1 cellular context compared by ENCODE assay signal in the genomic region with DNA sequence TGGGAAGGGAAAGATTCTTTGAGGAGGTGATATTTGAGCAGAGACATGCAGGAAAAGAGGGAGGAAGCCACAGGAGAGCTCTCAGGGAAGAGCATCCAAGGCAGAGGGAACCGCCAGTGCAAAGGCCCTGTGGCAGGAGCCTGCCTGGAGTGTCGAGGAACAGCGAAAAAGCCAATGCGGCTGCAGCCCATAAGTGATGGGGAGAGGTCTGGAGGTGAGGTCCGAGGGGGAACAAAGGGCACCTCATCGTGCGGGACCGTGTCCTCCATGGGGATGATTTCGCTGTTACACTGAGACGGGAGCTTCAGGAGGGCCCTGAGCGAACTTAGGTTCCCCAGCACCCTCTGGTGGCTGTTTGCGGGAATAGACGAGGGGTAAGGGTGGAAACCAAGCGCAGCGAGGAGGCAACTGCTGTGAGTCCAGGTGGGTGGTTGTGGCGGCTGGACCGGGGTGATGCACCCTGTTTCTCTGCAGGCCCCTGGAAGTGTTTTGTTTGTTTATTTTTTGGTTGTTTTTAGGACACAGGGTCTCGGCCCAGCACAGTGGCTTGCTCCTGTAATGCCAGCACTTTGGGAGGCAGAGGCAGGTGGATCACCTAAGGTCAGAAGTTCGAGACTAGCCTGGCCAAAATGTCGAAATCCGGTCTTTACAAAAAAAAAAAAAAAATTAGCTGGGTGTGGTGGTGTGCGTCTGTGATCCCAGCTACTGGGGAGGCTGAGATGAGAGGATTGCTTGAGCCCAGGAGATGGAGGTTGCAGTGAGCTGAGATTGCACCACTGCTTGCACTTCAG.
A peak's percentile ranks its signal among the peaks of the same experiment; 100 is the strongest.
TF ChIP-seq lines count a peak whose summit lies in the region.

No MANE protein-coding gene starts in this region.

TF ChIP-seq in HepG2, 621 proteins besides CTCF, POLR2A, EP300 and RAD21 (continued from another document):
- TF ChIP-seq, protein P1, sequence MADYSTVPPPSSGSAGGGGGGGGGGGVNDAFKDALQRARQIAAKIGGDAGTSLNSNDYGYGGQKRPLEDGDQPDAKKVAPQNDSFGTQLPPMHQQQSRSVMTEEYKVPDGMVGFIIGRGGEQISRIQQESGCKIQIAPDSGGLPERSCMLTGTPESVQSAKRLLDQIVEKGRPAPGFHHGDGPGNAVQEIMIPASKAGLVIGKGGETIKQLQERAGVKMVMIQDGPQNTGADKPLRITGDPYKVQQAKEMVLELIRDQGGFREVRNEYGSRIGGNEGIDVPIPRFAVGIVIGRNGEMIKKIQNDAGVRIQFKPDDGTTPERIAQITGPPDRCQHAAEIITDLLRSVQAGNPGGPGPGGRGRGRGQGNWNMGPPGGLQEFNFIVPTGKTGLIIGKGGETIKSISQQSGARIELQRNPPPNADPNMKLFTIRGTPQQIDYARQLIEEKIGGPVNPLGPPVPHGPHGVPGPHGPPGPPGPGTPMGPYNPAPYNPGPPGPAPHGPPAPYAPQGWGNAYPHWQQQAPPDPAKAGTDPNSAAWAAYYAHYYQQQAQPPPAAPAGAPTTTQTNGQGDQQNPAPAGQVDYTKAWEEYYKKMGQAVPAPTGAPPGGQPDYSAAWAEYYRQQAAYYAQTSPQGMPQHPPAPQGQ (CRISPR knock-in tag; IDR thresholded peaks at IDR 0.05; ENCODE audit: borderline replicate concordance), result no peak
- TF ChIP-seq ZNF674 (CRISPR knock-in tag; IDR thresholded peaks at IDR 0.05; ENCODE audit: low read depth), result no peak
- TF ChIP-seq, protein P2, sequence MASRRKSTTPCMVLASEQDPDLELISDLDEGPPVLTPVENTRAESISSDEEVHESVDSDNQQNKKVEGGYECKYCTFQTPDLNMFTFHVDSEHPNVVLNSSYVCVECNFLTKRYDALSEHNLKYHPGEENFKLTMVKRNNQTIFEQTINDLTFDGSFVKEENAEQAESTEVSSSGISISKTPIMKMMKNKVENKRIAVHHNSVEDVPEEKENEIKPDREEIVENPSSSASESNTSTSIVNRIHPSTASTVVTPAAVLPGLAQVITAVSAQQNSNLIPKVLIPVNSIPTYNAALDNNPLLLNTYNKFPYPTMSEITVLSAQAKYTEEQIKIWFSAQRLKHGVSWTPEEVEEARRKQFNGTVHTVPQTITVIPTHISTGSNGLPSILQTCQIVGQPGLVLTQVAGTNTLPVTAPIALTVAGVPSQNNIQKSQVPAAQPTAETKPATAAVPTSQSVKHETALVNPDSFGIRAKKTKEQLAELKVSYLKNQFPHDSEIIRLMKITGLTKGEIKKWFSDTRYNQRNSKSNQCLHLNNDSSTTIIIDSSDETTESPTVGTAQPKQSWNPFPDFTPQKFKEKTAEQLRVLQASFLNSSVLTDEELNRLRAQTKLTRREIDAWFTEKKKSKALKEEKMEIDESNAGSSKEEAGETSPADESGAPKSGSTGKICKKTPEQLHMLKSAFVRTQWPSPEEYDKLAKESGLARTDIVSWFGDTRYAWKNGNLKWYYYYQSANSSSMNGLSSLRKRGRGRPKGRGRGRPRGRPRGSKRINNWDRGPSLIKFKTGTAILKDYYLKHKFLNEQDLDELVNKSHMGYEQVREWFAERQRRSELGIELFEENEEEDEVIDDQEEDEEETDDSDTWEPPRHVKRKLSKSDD (CRISPR knock-in tag; IDR thresholded peaks at IDR 0.05; ENCODE audit: low read depth), result no peak
- no peak for TF ChIP-seq ZNF766 (CRISPR knock-in tag; IDR thresholded peaks at IDR 0.05; ENCODE audit: borderline replicate concordance)
- no peak for TF ChIP-seq MED13 (CRISPR knock-in tag; IDR thresholded peaks at IDR 0.05)
- TF ChIP-seq ZNF879 (CRISPR knock-in tag; IDR thresholded peaks at IDR 0.05), result no peak
- TF ChIP-seq ZNF713 (CRISPR knock-in tag; IDR thresholded peaks at IDR 0.05), result no peak
- 0 out of 2 replicates have a peak, but pooled peaks have one; percentile 17 for TF ChIP-seq TBX3 (IDR thresholded peaks at IDR 0.05; ENCODE audit: borderline replicate concordance)
- TF ChIP-seq ZFP1 (CRISPR knock-in tag; IDR thresholded peaks at IDR 0.05), result no peak
- TF ChIP-seq SPEN (CRISPR knock-in tag; IDR thresholded peaks at IDR 0.05; ENCODE audit: low read depth), result no peak
- TF ChIP-seq RCOR2 (CRISPR knock-in tag; IDR thresholded peaks at IDR 0.05), result peak; percentile 76
- peak; percentile 21; the same call in 1 of the 2 replicates for TF ChIP-seq ZFY (CRISPR knock-in tag; IDR thresholded peaks at IDR 0.05)
- 0 out of 2 replicates have a peak, but pooled peaks have one; percentile 26 for TF ChIP-seq THAP11 (CRISPR knock-in tag; IDR thresholded peaks at IDR 0.05)
- TF ChIP-seq ZNF737 (CRISPR knock-in tag; IDR thresholded peaks at IDR 0.05; ENCODE audit: borderline replicate concordance), result no peak
